25 cellular contexts compared by ENCODE assay signal in the genomic region with DNA sequence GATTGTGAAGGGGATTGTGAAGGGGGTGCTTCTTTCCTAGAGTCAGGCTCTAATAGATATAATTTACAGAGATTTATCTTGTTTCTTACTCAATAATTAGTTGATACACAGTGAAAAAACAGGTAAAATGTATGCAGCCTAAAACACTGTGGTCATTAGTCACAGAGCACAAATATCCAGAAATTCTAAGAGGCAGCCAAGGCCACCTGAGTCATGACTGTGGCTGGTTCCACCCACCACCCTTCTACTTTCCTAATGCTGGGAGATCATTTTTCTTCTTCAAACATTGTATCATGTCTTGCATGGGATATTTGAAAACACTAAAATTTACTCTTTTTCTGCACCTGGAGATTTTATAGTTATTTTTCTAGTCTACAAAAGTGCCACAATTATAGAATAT.
A peak's percentile ranks its signal among the peaks of the same experiment; 100 is the strongest.
DNase-seq lines count a peak whose midpoint lies in the region; ATAC-seq, FAIRE-seq and TF ChIP-seq lines count a peak whose summit lies in the region.
"Had no signal": no experiment of that assay in that cellular context is flagged by ENCODE, and none has a peak within 500 bp of the region (broad histone marks: within the 10 kb centered on the region; RNA-seq: fewer than 3 reads in every experiment).

No MANE protein-coding gene starts in this region.

- no peak overlapping the region for H3K4me3 ChIP-seq in astrocyte (ENCODE audit: insufficient read depth, low read depth, low read length)
- no peak overlapping the region for H3K4me3 ChIP-seq in neural progenitor cell
- H3K4me3 ChIP-seq: thyroid gland had no signal

- no peak overlapping the region for H3K9ac ChIP-seq in astrocyte (ENCODE audit: low read length)
- H3K9ac ChIP-seq in neural progenitor cell: no peak overlapping the region
- H3K9ac ChIP-seq: KMS-11 had no signal

- H3K27me3 Mint-ChIP-seq in astrocyte (ENCODE audit: low read depth, unreplicated experiment) (no peaks in the 10 kb centered on the region), neural progenitor cell (ENCODE audit: insufficient read depth, low read depth) (peaks cover 5% of the 10 kb centered on the region)
- H3K27me3 Mint-ChIP-seq: activated CD4-positive, alpha-beta T cell treated with anti-CD3 and anti-CD28 coated beads, Interleukin-2, amount 10 ng/mL, durations not matched to agents 7 days and 5 days; activated CD8-positive, alpha-beta memory T cell treated with anti-CD3 and anti-CD28 coated beads, Interleukin-2, amount 10 ng/mL, durations not matched to agents 7 days and 5 days had no signal

- H4K20me1 ChIP-seq in astrocyte (ENCODE audit: insufficient read depth, low read length): no peaks in the 10 kb centered on the region
- no peaks in the 10 kb centered on the region for H4K20me1 ChIP-seq in neural progenitor cell (ENCODE audit: low read depth)

- H3K27ac ChIP-seq in astrocyte (ENCODE audit: low read depth, low read length): peak overlapping the region; percentile 51
- H3K27ac ChIP-seq in neural progenitor cell: no peak overlapping the region
- H3K27ac ChIP-seq: KMS-11, RWPE1, thyroid gland had no signal

- H3K9me3 Mint-ChIP-seq in astrocyte (ENCODE audit: unreplicated experiment) (peaks cover 4% of the 10 kb centered on the region), neural progenitor cell (no peaks in the 10 kb centered on the region)
- H3K9me3 Mint-ChIP-seq: activated CD4-positive, alpha-beta T cell treated with anti-CD3 and anti-CD28 coated beads, Interleukin-2, amount 10 ng/mL, durations not matched to agents 7 days and 5 days had no signal

- H3K36me3 Mint-ChIP-seq in astrocyte (ENCODE audit: low read depth, unreplicated experiment) (peaks cover 3% of the 10 kb centered on the region), neural progenitor cell (no peaks in the 10 kb centered on the region)
- H3K36me3 Mint-ChIP-seq: activated CD8-positive, alpha-beta memory T cell treated with anti-CD3 and anti-CD28 coated beads, Interleukin-2, amount 10 ng/mL, durations not matched to agents 7 days and 5 days had no signal

- no peaks in the 10 kb centered on the region for H3K36me3 ChIP-seq in astrocyte (ENCODE audit: insufficient read depth, low read length)
- no peaks in the 10 kb centered on the region for H3K36me3 ChIP-seq in neural progenitor cell
- H3K36me3 ChIP-seq: thyroid gland had no signal

- TF ChIP-seq CTCF in astrocyte (IDR thresholded peaks at IDR 0.05; ENCODE audit: insufficient read depth, low read depth, low read length) (no peak), neural progenitor cell (IDR thresholded peaks at IDR 0.05) (no peak)

- H2AFZ ChIP-seq in astrocyte (ENCODE audit: low read depth, low read length) (no peak overlapping the region), neural progenitor cell (replicated peaks) (no peak overlapping the region)

- H3K4me3 Mint-ChIP-seq in astrocyte (ENCODE audit: unreplicated experiment): no peak overlapping the region
- H3K4me3 Mint-ChIP-seq in neural progenitor cell: no peak overlapping the region
- H3K4me3 Mint-ChIP-seq: activated CD4-positive, alpha-beta T cell treated with anti-CD3 and anti-CD28 coated beads, Interleukin-2, amount 10 ng/mL, durations not matched to agents 7 days and 5 days; activated CD8-positive, alpha-beta memory T cell treated with anti-CD3 and anti-CD28 coated beads, Interleukin-2, amount 10 ng/mL, durations not matched to agents 7 days and 5 days; activated T-cell treated with anti-CD3 and anti-CD28 coated beads, Interleukin-2, amount 50 U/mL, for 72 hours; B cell; naive thymus-derived CD4-positive, alpha-beta T cell had no signal

- H3K27ac Mint-ChIP-seq in astrocyte (ENCODE audit: unreplicated experiment) (no peak overlapping the region), neural progenitor cell (no peak overlapping the region)
- H3K27ac Mint-ChIP-seq: activated CD4-positive, alpha-beta T cell treated with anti-CD3 and anti-CD28 coated beads, Interleukin-2, amount 10 ng/mL, durations not matched to agents 7 days and 5 days; activated CD8-positive, alpha-beta memory T cell treated with anti-CD3 and anti-CD28 coated beads, Interleukin-2, amount 10 ng/mL, durations not matched to agents 7 days and 5 days; activated T-cell treated with anti-CD3 and anti-CD28 coated beads, Interleukin-2, amount 50 U/mL, for 72 hours; B cell; naive thymus-derived CD4-positive, alpha-beta T cell had no signal

- H3F3A ChIP-seq in neural progenitor cell (ENCODE audit: low read depth): no peaks in the 10 kb centered on the region

- peak overlapping the region; percentile 64 for H3K4me2 ChIP-seq in astrocyte (ENCODE audit: low read length)
- no peak overlapping the region for H3K4me2 ChIP-seq in neural progenitor cell
- H3K4me2 ChIP-seq: KMS-11 had no signal

- peak; percentile 36 for DNase-seq in HS-5 (ENCODE audit: low read depth)
- peak; percentile 75 for DNase-seq in astrocyte (ENCODE audit: low read depth)
- DNase-seq in iris pigment epithelial cell (ENCODE audit: low read depth): peak; percentile 67
- DNase-seq in NCI-H2107 (lab: John Stamatoyannopoulos, UW): no peak
- DNase-seq in neural progenitor cell (ENCODE audit: low spot score): no peak
- DNase-seq in UCSD-AML1 (lab: John Stamatoyannopoulos, UW; ENCODE audit: unreplicated experiment): no peak
- DNase-seq: activated CD4-positive, alpha-beta T cell treated with anti-CD3 and anti-CD28 coated beads, Interleukin-2, amount 10 ng/mL, durations not matched to agents 7 days and 5 days; activated CD8-positive, alpha-beta memory T cell treated with anti-CD3 and anti-CD28 coated beads, Interleukin-2, amount 10 ng/mL, durations not matched to agents 7 days and 5 days; activated naive CD4-positive, alpha-beta T cell treated with Interleukin-2 at 50 U/mL for 16 hours; activated T-cell treated with anti-CD3 and anti-CD28 coated beads, Interleukin-2, amount 50 U/mL, for 72 hours; cerebellar nuclear complex; foreskin melanocyte; GF-D8; naive thymus-derived CD4-positive, alpha-beta T cell; NCI-H1694 treated with DMSO at 0.1 percent for 48 hours; NCI-H2171 treated with DMSO at 0.1 percent for 48 hours; NCI-H526 treated with DMSO at 0.1 percent for 48 hours; stimulated activated naive CD8-positive, alpha-beta T cell treated with anti-CD3 and anti-CD28 coated beads, Interleukin-15, Interleukin-2, amounts not matched to agents 100 U/mL and 50 U/mL, for 24 hours; thyroid gland had no signal

- H3K4me1 Mint-ChIP-seq in astrocyte (ENCODE audit: low read depth, unreplicated experiment) (peaks cover 11% of the 10 kb centered on the region), neural progenitor cell (no peaks in the 10 kb centered on the region)
- H3K4me1 Mint-ChIP-seq: activated CD4-positive, alpha-beta T cell treated with anti-CD3 and anti-CD28 coated beads, Interleukin-2, amount 10 ng/mL, durations not matched to agents 7 days and 5 days; activated CD8-positive, alpha-beta memory T cell treated with anti-CD3 and anti-CD28 coated beads, Interleukin-2, amount 10 ng/mL, durations not matched to agents 7 days and 5 days; B cell had no signal

- H3K27me3 ChIP-seq in astrocyte (ENCODE audit: insufficient read depth, low read length): no peaks in the 10 kb centered on the region
- no peaks in the 10 kb centered on the region for H3K27me3 ChIP-seq in neural progenitor cell
- H3K27me3 ChIP-seq: thyroid gland had no signal

- H3K9me3 ChIP-seq in astrocyte (ENCODE audit: insufficient read depth, low read depth, low read length) (no peaks in the 10 kb centered on the region), neural progenitor cell (ENCODE audit: low read depth) (no peaks in the 10 kb centered on the region)
- H3K9me3 ChIP-seq: thyroid gland had no signal

- no peaks in the 10 kb centered on the region for H3K79me2 ChIP-seq in astrocyte (ENCODE audit: insufficient read depth, low read length)
- H3K79me2 ChIP-seq in neural progenitor cell (ENCODE audit: low read depth): no peaks in the 10 kb centered on the region

- peaks cover 10% of the 10 kb centered on the region for H3K4me1 ChIP-seq in astrocyte (ENCODE audit: insufficient read depth, low read length)
- H3K4me1 ChIP-seq in neural progenitor cell: no peaks in the 10 kb centered on the region
- H3K4me1 ChIP-seq: thyroid gland had no signal

- no peak for ATAC-seq in GM19452 (IDR thresholded peaks at IDR 0.05; ENCODE audit: unreplicated experiment)
- ATAC-seq: activated CD8-positive, alpha-beta memory T cell treated with anti-CD3 and anti-CD28 coated beads, Interleukin-2, amount 10 ng/mL, durations not matched to agents 7 days and 5 days; activated T-cell treated with anti-CD3 and anti-CD28 coated beads, Interleukin-2, amount 50 U/mL, for 72 hours; naive thymus-derived CD4-positive, alpha-beta T cell; SK-N-SH treated with all-trans-retinoic acid at 6 μM for 48 hours; stimulated activated naive CD8-positive, alpha-beta T cell treated with anti-CD3 and anti-CD28 coated beads, Interleukin-15, Interleukin-2, amounts not matched to agents 100 U/mL and 50 U/mL, for 24 hours had no signal

- no peak for FAIRE-seq in astrocyte (lab: Jason Lieb, UNC)
- FAIRE-seq: H54 had no signal

Comparison
In these comparisons a context has a peak if more than half of its experiments do, and no peak if none do; other contexts are left out.
1. DNase-seq: peak in HS-5 (single experiment), astrocyte (single experiment) and iris pigment epithelial cell (single experiment); none in NCI-H2107 (single experiment), neural progenitor cell (single experiment) and UCSD-AML1 (single experiment).